In genomic region chr13:101473458-101473857, GRCh38 we compare ENCODE assay signal across 11 cellular contexts. TPM values are rescaled to one million over a fixed set of nuclear protein-coding genes. Genes with fewer than 3 reads are reported as not detected.
A peak's percentile ranks its signal among the peaks of the same experiment; 100 is the strongest.
DNase-seq lines count a peak whose midpoint lies in the region; ATAC-seq and TF ChIP-seq lines count a peak whose summit lies in the region.
"Had no signal": no experiment of that assay in that cellular context is flagged by ENCODE, and none has a peak within 500 bp of the region (broad histone marks: within the 10 kb centered on the region; RNA-seq: fewer than 3 reads in every experiment).

No MANE protein-coding gene starts in this region.

- H3K4me1 ChIP-seq in spleen = no peaks in the 10 kb centered on the region
- H3K4me1 ChIP-seq in psoas muscle = no peaks in the 10 kb centered on the region
- H3K4me1 ChIP-seq: sigmoid colon had no signal

- no peak for TF ChIP-seq POLR2A in spleen (IDR thresholded peaks at IDR 0.05)

- no peak overlapping the region for H3K4me3 ChIP-seq in spleen
- H3K4me3 ChIP-seq in psoas muscle = no peak overlapping the region
- H3K4me3 ChIP-seq: sigmoid colon had no signal

- H3K27ac ChIP-seq in spleen = no peak overlapping the region
- H3K27ac ChIP-seq in psoas muscle = no peak overlapping the region
- H3K27ac ChIP-seq: KMS-11, sigmoid colon had no signal

- WGBS in spleen, 5 donors = 65 to 81% (median 67%) methylated on average over 2 of the region's 2 CpGs
- 66 to 81% (median 72%) methylated on average over 2 of the region's 2 CpGs for WGBS in psoas muscle, 3 donors

- H3K9me3 ChIP-seq in spleen (no peaks in the 10 kb centered on the region), psoas muscle (no peaks in the 10 kb centered on the region)
- H3K9me3 ChIP-seq: sigmoid colon had no signal

- peak; percentile 67 for DNase-seq in A172 (ENCODE audit: low spot score)
- peak; percentile 83 for DNase-seq in HT1080 (ENCODE audit: low read depth)
- DNase-seq in chondrocyte (ENCODE audit: low spot score) = no peak
- DNase-seq in kidney tubule cell (ENCODE audit: low spot score) = peak; percentile 74
- no peak for DNase-seq in spleen
- DNase-seq in psoas muscle = no peak
- DNase-seq: amniotic stem cell, sigmoid colon had no signal

- no peak for ATAC-seq in activated T-helper 17 cell treated with anti-CD3 and anti-CD28 coated beads, Interleukin-2, amount 50 U/mL, for 72 hours (replicated peaks)
- ATAC-seq in GM18870 (IDR thresholded peaks at IDR 0.05; ENCODE audit: unreplicated experiment) (no peak), psoas muscle (no peak)

- TF ChIP-seq CTCF in chondrocyte (IDR thresholded peaks at IDR 0.05) = no peak
- TF ChIP-seq CTCF in spleen (IDR thresholded peaks at IDR 0.05 in 8 of 11, conservative IDR thresholded peaks at IDR 0.05 in 3 of 11) = no peak
- TF ChIP-seq CTCF in psoas muscle (IDR thresholded peaks at IDR 0.05) = no peak

- peak overlapping the region; percentile 83 for H3K27ac Mint-ChIP-seq in chondrocyte (ENCODE audit: unreplicated experiment)
- no peak overlapping the region for H3K27ac Mint-ChIP-seq in activated T-helper 17 cell treated with anti-CD3 and anti-CD28 coated beads, Interleukin-2, amount 50 U/mL, for 72 hours

- H3K9me3 Mint-ChIP-seq in chondrocyte (ENCODE audit: low read depth) = peaks cover 8% of the 10 kb centered on the region
- no peaks in the 10 kb centered on the region for H3K9me3 Mint-ChIP-seq in activated T-helper 17 cell treated with anti-CD3 and anti-CD28 coated beads, Interleukin-2, amount 50 U/mL, for 72 hours

- H3K36me3 ChIP-seq in spleen = no peaks in the 10 kb centered on the region
- H3K36me3 ChIP-seq in psoas muscle (ENCODE audit: insufficient read depth in 1 of 2, low read depth in 1 of 2) = no peaks in the 10 kb centered on the region
- H3K36me3 ChIP-seq: sigmoid colon had no signal

- H3K4me3 Mint-ChIP-seq in chondrocyte (ENCODE audit: unreplicated experiment) = no peak overlapping the region
- H3K4me3 Mint-ChIP-seq in activated T-helper 17 cell treated with anti-CD3 and anti-CD28 coated beads, Interleukin-2, amount 50 U/mL, for 72 hours = no peak overlapping the region

- no peaks in the 10 kb centered on the region for H3K27me3 Mint-ChIP-seq in chondrocyte (ENCODE audit: low read depth)
- H3K27me3 Mint-ChIP-seq in activated T-helper 17 cell treated with anti-CD3 and anti-CD28 coated beads, Interleukin-2, amount 50 U/mL, for 72 hours = peaks cover 9% of the 10 kb centered on the region

- H3K27me3 ChIP-seq in spleen (replicated peaks in 1 of 7) = no peaks in the 10 kb centered on the region
- no peaks in the 10 kb centered on the region for H3K27me3 ChIP-seq in psoas muscle (ENCODE audit: insufficient read depth in 3 of 3, low read length in 2 of 3)
- H3K27me3 ChIP-seq: sigmoid colon had no signal

- intact Hi-C loops in spleen (cut with DNase I; ENCODE audit: low total_unique reads) = no loop called here
- intact Hi-C loops in psoas muscle (cut with DNase I) = loop anchor here in 1 of 2 donors (10.0 kb wide), 1 partner anchor 329 kb away; no protein-coding TSS in a partner anchor

- peaks cover 26% of the 10 kb centered on the region for H3K36me3 Mint-ChIP-seq in chondrocyte (ENCODE audit: low read depth)
- H3K36me3 Mint-ChIP-seq in activated T-helper 17 cell treated with anti-CD3 and anti-CD28 coated beads, Interleukin-2, amount 50 U/mL, for 72 hours (ENCODE audit: low read depth) = no peaks in the 10 kb centered on the region

- peaks cover 49% of the 10 kb centered on the region for H3K4me1 Mint-ChIP-seq in chondrocyte (ENCODE audit: low read depth)
- no peaks in the 10 kb centered on the region for H3K4me1 Mint-ChIP-seq in activated T-helper 17 cell treated with anti-CD3 and anti-CD28 coated beads, Interleukin-2, amount 50 U/mL, for 72 hours

RNA-seq across cellular contexts. Expression of gene ITGBL1, which starts 21.0 kb away (rescaled TPM):
- total RNA-seq in A172 (2014; rRNA removed; shearing (Covaris generic)) = 38.7 and 55.3 TPM in 2 replicates
- total RNA-seq in HT1080 (2014; rRNA removed; shearing (Covaris generic)) = 39.5 and 44.0 TPM in 2 replicates
- 39.9 and 51.4 TPM in 2 replicates for polyA plus RNA-seq in HT1080 (2015; cell fraction: cytosol; rRNA removed)
- polyA plus RNA-seq in HT1080 (2015; cell fraction: nucleus; rRNA removed) = 87.8 and 96.9 TPM in 2 replicates
- total RNA-seq in chondrocyte (391 to 806 TPM (median 407 TPM) in 3 replicates), spleen (1 to 10 TPM in 3 of 7 donors, under 1 TPM in 3, not detected in 1; 0.72 to 1.3 (median 0.99) TPM), psoas muscle (1 to 10 TPM in 3 of 4 donors, under 1 TPM in 1; 0.44 to 5.7 (median 2.0) TPM)
- polyA plus RNA-seq in spleen (1 to 10 TPM in 1 of 3 donors, under 1 TPM in 2; 0.48 to 1.6 (median 0.59) TPM), psoas muscle (1 to 10 TPM in 2 of 3 donors, under 1 TPM in 1; 0.91 to 1.7 (median 1.3) TPM)
- total RNA-seq in activated T-helper 17 cell treated with anti-CD3 and anti-CD28 coated beads, Interleukin-2, amount 50 U/mL, for 72 hours = under 1 TPM in 1 of 2 donors, not detected in 1; 0.05 TPM

RNA-seq across cellular contexts. Expression of gene NALCN, which starts 57.1 kb away (rescaled TPM):
- 0.60 and 0.72 TPM in 2 replicates for total RNA-seq in A172 (2014; rRNA removed; shearing (Covaris generic))
- 3.1 and 3.3 TPM in 2 replicates for total RNA-seq in HT1080 (2014; rRNA removed; shearing (Covaris generic))
- polyA plus RNA-seq in HT1080 (2015; cell fraction: cytosol; rRNA removed) = 4.6 and 5.6 TPM in 2 replicates
- polyA plus RNA-seq in HT1080 (2015; cell fraction: nucleus; rRNA removed) = 3.1 and 4.1 TPM in 2 replicates
- total RNA-seq in chondrocyte = 38.0 to 59.7 TPM (median 38.6 TPM) in 3 replicates
- under 1 TPM in 5 of 7 donors, not detected in 2; 0.09 to 0.13 (median 0.09) TPM for total RNA-seq in spleen
- polyA plus RNA-seq in spleen = under 1 TPM; 0.02 to 0.06 (median 0.05) TPM
- total RNA-seq in activated T-helper 17 cell treated with anti-CD3 and anti-CD28 coated beads, Interleukin-2, amount 50 U/mL, for 72 hours = not detected
- total RNA-seq in psoas muscle = under 1 TPM; 0.05 to 0.49 (median 0.39) TPM
- polyA plus RNA-seq in psoas muscle = under 1 TPM in 2 of 3 donors, not detected in 1; 0.04 to 0.10 TPM

Comparison
In these comparisons a context has a peak if more than half of its experiments do, and no peak if none do; other contexts are left out.
1. DNase-seq: peak in A172 (single experiment), HT1080 (single experiment) and kidney tubule cell (single experiment); none in chondrocyte (single experiment), spleen (single experiment) and psoas muscle (0 of 2).